19 cellular contexts compared by ENCODE assay signal in the genomic region with DNA sequence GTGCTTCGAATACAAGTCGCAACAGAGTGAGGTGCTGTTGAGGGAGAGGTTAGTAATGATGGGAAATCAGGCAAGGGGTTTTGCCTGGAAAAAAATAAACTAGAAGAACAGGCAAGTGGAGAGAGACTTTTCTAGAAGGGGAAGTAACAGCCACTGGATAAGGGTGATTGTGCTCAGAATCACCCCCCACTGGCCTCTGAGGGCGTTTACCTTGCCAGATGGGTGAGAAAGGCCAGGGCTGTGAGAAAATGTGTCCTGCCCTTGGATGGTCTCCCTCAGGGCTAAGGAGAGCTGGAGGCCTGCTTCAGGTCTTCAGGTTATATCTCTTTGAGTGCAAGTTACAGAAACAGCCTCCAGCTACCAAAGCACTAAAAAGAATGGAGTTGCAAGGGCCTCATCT.
"Had no signal": no experiment of that assay in that cellular context is flagged by ENCODE, and none has a peak within 500 bp of the region (broad histone marks: within the 10 kb centered on the region; RNA-seq: fewer than 3 reads in every experiment).

No MANE protein-coding gene starts in this region.

- H3K4me3 Mint-ChIP-seq: activated CD4-positive, alpha-beta memory T cell treated with anti-CD3 and anti-CD28 coated beads for 36 hours; activated CD4-positive, alpha-beta T cell treated with anti-CD3 and anti-CD28 coated beads, Interleukin-2, amount 10 ng/mL, durations not matched to agents 7 days and 5 days; activated naive CD8-positive, alpha-beta T cell treated with anti-CD3 and anti-CD28 coated beads, Interleukin-2, amount 50 U/mL, for 24 hours; activated T-cell treated with anti-CD3 and anti-CD28 coated beads, Interleukin-2, amount 50 U/mL, for 4 hours; brain; central memory CD8-positive, alpha-beta T cell; T-helper 17 cell had no signal

- H3K27ac ChIP-seq: PC-9 had no signal

- H3K36me3 Mint-ChIP-seq: activated CD4-positive, alpha-beta memory T cell treated with anti-CD3 and anti-CD28 coated beads for 36 hours; activated naive CD4-positive, alpha-beta T cell treated with anti-CD3 and anti-CD28 coated beads, Interleukin-2, amount 50 U/mL, for 72 hours had no signal

- H3K4me2 ChIP-seq: PC-9 had no signal

- DNase-seq: activated CD4-positive, alpha-beta memory T cell treated with anti-CD3 and anti-CD28 coated beads for 36 hours; activated CD4-positive, alpha-beta T cell treated with anti-CD3 and anti-CD28 coated beads, Interleukin-2, amount 10 ng/mL, durations not matched to agents 7 days and 5 days; activated CD4-positive, CD25-positive, alpha-beta regulatory T cell; activated CD8-positive, alpha-beta memory T cell treated with anti-CD3 and anti-CD28 coated beads for 24 hours; activated effector memory CD4-positive, alpha-beta T cell treated with anti-CD3 and anti-CD28 coated beads, Interleukin-2, amount 50 U/mL, for 16 hours; activated naive CD4-positive, alpha-beta T cell treated with Interleukin-2 at 50 U/mL for 16 hours; activated naive CD8-positive, alpha-beta T cell treated with anti-CD3 and anti-CD28 coated beads, Interleukin-2, amount 50 U/mL, for 24 hours; activated T-cell treated with anti-CD3 and anti-CD28 coated beads, Interleukin-2, amount 50 U/mL, for 4 hours; amniotic stem cell; KG1; NCI-H2107; PC-9; SHP77 treated with DMSO at 0.1 percent for 48 hours; T-helper 17 cell; T1000 had no signal

- ATAC-seq: activated naive CD4-positive, alpha-beta T cell treated with anti-CD3 and anti-CD28 coated beads, Interleukin-2, amount 50 U/mL, for 72 hours; activated naive CD8-positive, alpha-beta T cell treated with anti-CD3 and anti-CD28 coated beads, Interleukin-2, amount 50 U/mL, for 24 hours; activated T-cell treated with anti-CD3 and anti-CD28 coated beads, Interleukin-2, amount 50 U/mL, for 4 hours; T-helper 17 cell had no signal

- H3K4me3 ChIP-seq: PC-9 had no signal

- FAIRE-seq: astrocyte had no signal

- H3K9me3 Mint-ChIP-seq: activated CD4-positive, alpha-beta memory T cell treated with anti-CD3 and anti-CD28 coated beads for 36 hours; activated CD4-positive, alpha-beta T cell treated with anti-CD3 and anti-CD28 coated beads, Interleukin-2, amount 10 ng/mL, durations not matched to agents 7 days and 5 days; activated naive CD4-positive, alpha-beta T cell treated with anti-CD3 and anti-CD28 coated beads, Interleukin-2, amount 50 U/mL, for 72 hours; activated naive CD8-positive, alpha-beta T cell treated with anti-CD3 and anti-CD28 coated beads, Interleukin-2, amount 50 U/mL, for 24 hours; activated T-cell treated with anti-CD3 and anti-CD28 coated beads, Interleukin-2, amount 50 U/mL, for 4 hours; brain; central memory CD8-positive, alpha-beta T cell had no signal

- H3K27me3 Mint-ChIP-seq: activated CD4-positive, alpha-beta memory T cell treated with anti-CD3 and anti-CD28 coated beads for 36 hours; activated CD4-positive, alpha-beta T cell treated with anti-CD3 and anti-CD28 coated beads, Interleukin-2, amount 10 ng/mL, durations not matched to agents 7 days and 5 days; central memory CD8-positive, alpha-beta T cell had no signal

- H3K4me1 Mint-ChIP-seq: activated CD4-positive, alpha-beta T cell treated with anti-CD3 and anti-CD28 coated beads, Interleukin-2, amount 10 ng/mL, durations not matched to agents 7 days and 5 days; activated naive CD8-positive, alpha-beta T cell treated with anti-CD3 and anti-CD28 coated beads, Interleukin-2, amount 50 U/mL, for 24 hours; central memory CD8-positive, alpha-beta T cell; T-helper 17 cell had no signal

- H3K27ac Mint-ChIP-seq: activated CD4-positive, alpha-beta memory T cell treated with anti-CD3 and anti-CD28 coated beads for 36 hours; activated CD4-positive, alpha-beta T cell treated with anti-CD3 and anti-CD28 coated beads, Interleukin-2, amount 10 ng/mL, durations not matched to agents 7 days and 5 days; activated naive CD4-positive, alpha-beta T cell treated with anti-CD3 and anti-CD28 coated beads, Interleukin-2, amount 50 U/mL, for 72 hours; activated naive CD8-positive, alpha-beta T cell treated with anti-CD3 and anti-CD28 coated beads, Interleukin-2, amount 50 U/mL, for 24 hours; T-helper 17 cell had no signal

- H2AFZ ChIP-seq: PC-9 had no signal
